8 cellular contexts compared by ENCODE assay signal in genomic region chr6:15264902-15265761, GRCh38. TPM values are rescaled to one million over a fixed set of nuclear protein-coding genes. Genes with fewer than 3 reads are reported as not detected.
DNase-seq lines count a peak whose midpoint lies in the region; ATAC-seq lines count a peak whose summit lies in the region.

No MANE protein-coding gene starts in this region.

- no peak for ATAC-seq in activated T-helper 17 cell treated with anti-CD3 and anti-CD28 coated beads, Interleukin-2, amount 50 U/mL, for 72 hours (replicated peaks)
- no peak for ATAC-seq in HG03196 (IDR thresholded peaks at IDR 0.05; ENCODE audit: unreplicated experiment)

- H3K27ac Mint-ChIP-seq in activated T-helper 17 cell treated with anti-CD3 and anti-CD28 coated beads, Interleukin-2, amount 50 U/mL, for 72 hours: no peak overlapping the region

- H3K4me1 Mint-ChIP-seq in activated T-helper 17 cell treated with anti-CD3 and anti-CD28 coated beads, Interleukin-2, amount 50 U/mL, for 72 hours: peaks cover 71% of the 10 kb centered on the region

- peaks cover 97% of the 10 kb centered on the region for H3K36me3 Mint-ChIP-seq in activated T-helper 17 cell treated with anti-CD3 and anti-CD28 coated beads, Interleukin-2, amount 50 U/mL, for 72 hours (ENCODE audit: low read depth)

- DNase-seq in NCI-H748 (lab: John Stamatoyannopoulos, UW; ENCODE audit: unreplicated experiment) (peak; percentile 50), NCI-H748 treated with DMSO at 0.1 percent for 48 hours (lab: John Stamatoyannopoulos, UW) (no peak), hippocampal formation (lab: John Stamatoyannopoulos, UW) (peak; percentile 74 to 85), skeletal muscle cell (ENCODE audit: low read depth) (peak; percentile 77), islet precursor cell (no peak), SW480 (ENCODE audit: low spot score) (no peak)

- no peak overlapping the region for H3K4me3 ChIP-seq in skeletal muscle cell (ENCODE audit: low read depth, low read length)

- no peaks in the 10 kb centered on the region for H3K27me3 Mint-ChIP-seq in activated T-helper 17 cell treated with anti-CD3 and anti-CD28 coated beads, Interleukin-2, amount 50 U/mL, for 72 hours

- H3K9me3 Mint-ChIP-seq in activated T-helper 17 cell treated with anti-CD3 and anti-CD28 coated beads, Interleukin-2, amount 50 U/mL, for 72 hours: no peaks in the 10 kb centered on the region

- peak overlapping the region; percentile 57 for H3K4me3 Mint-ChIP-seq in activated T-helper 17 cell treated with anti-CD3 and anti-CD28 coated beads, Interleukin-2, amount 50 U/mL, for 72 hours

RNA-seq across cellular contexts. Expression of gene JARID2, which starts 19.3 kb away (rescaled TPM):
- 10 to 100 TPM; 20.7 to 50.3 TPM for total RNA-seq in activated T-helper 17 cell treated with anti-CD3 and anti-CD28 coated beads, Interleukin-2, amount 50 U/mL, for 72 hours

Comparison
In these comparisons a context has a peak if more than half of its experiments do, and no peak if none do; other contexts are left out.
1. DNase-seq: peak in NCI-H748 (single experiment), hippocampal formation (2 of 2) and skeletal muscle cell (single experiment); none in NCI-H748 treated with DMSO at 0.1 percent for 48 hours (single experiment), islet precursor cell (single experiment) and SW480 (single experiment).